22 cellular contexts compared by ENCODE assay signal in the genomic region with DNA sequence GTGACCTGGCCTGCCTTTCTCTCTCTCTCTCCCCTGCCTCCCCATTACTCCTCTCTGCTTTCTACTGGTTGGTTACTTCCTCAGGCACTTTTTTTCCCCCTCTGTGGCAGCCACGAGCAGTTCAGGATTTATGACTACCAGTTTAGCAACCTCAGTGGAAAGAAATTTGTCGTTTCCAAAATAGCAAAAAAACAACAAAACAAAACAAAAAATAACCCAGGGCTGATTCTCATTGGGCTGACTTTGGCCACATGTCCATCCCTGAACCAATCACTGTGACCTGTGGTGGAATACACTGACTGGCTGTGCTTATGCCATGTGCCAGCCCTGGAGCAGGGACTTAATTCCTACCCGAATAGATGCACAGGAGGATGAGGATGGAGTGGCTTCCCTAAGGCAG.
DNase-seq lines count a peak whose midpoint lies in the region; ATAC-seq, FAIRE-seq and TF ChIP-seq lines count a peak whose summit lies in the region.
"Had no signal": no experiment of that assay in that cellular context is flagged by ENCODE, and none has a peak within 500 bp of the region (broad histone marks: within the 10 kb centered on the region; RNA-seq: fewer than 3 reads in every experiment).

No MANE protein-coding gene starts in this region.

- no TSS peak for BruUV-seq in Calu3 (replicated peaks; lab: Mats Ljungman, UMichigan)

- H3K27ac ChIP-seq in H1 (ENCODE audit: low read depth, low read length) (no peak overlapping the region), neural progenitor cell (no peak overlapping the region)
- H3K27ac ChIP-seq: BLaER1 treated with 17β-estradiol and CSF1 and Interleukin-3, amounts not matched to agents 10 nM and 100 nM; KMS-11; PC-9 had no signal

- no peak overlapping the region for H2BK5ac ChIP-seq in H1 (ENCODE audit: low read depth, low read length)

- no peaks in the 10 kb centered on the region for H3K79me2 ChIP-seq in H1 (ENCODE audit: control insufficient read depth in 1 of 2, insufficient read depth in 2 of 2, low read length in 2 of 2)
- no peaks in the 10 kb centered on the region for H3K79me2 ChIP-seq in neural progenitor cell (ENCODE audit: low read depth)

- peak overlapping the region; percentile 90; the same call in 1 of the 2 replicates for H2BK15ac ChIP-seq in H1 (ENCODE audit: low read length)

- no peak overlapping the region for H2AK5ac ChIP-seq in H1 (ENCODE audit: low read depth, low read length)

- H2BK12ac ChIP-seq in H1 (ENCODE audit: low read depth, low read length) = 0 out of 2 replicates have a peak overlapping the region, but pooled peaks have one; percentile 17

- TF ChIP-seq EP300 in H1 (IDR thresholded peaks at IDR 0.05; ENCODE audit: borderline replicate concordance in 1 of 2, low read depth in 2 of 2, low read length in 2 of 2) = no peak

- ATAC-seq in GM19455 (IDR thresholded peaks at IDR 0.05; ENCODE audit: unreplicated experiment) = no peak
- ATAC-seq in GM19467 (IDR thresholded peaks at IDR 0.05; ENCODE audit: unreplicated experiment) = no peak
- ATAC-seq: CD8-positive, alpha-beta T cell; SK-N-SH treated with all-trans-retinoic acid at 6 μM for 48 hours had no signal

- H3K4me1 ChIP-seq in H1 (replicated peaks in 1 of 4; ENCODE audit: control insufficient read depth in 3 of 4, insufficient read depth in 4 of 4, low read length in 3 of 4) (peaks cover 0 to 3% (median 0%) of the 10 kb centered on the region in 4 experiments; a peak in 1 of 7 replicates), neural progenitor cell (peaks cover 13% of the 10 kb centered on the region)
- H3K4me1 ChIP-seq: A549; BLaER1 treated with 17β-estradiol and CSF1 and Interleukin-3, amounts not matched to agents 10 nM and 100 nM had no signal

- no peak overlapping the region for H3K56ac ChIP-seq in H1 (replicated peaks; ENCODE audit: insufficient read length, low read depth, low read length)

- H3K9me3 ChIP-seq in H1 (ENCODE audit: insufficient read depth in 2 of 2, low read depth in 1 of 2, low read length in 1 of 2) (no peaks in the 10 kb centered on the region), neural progenitor cell (ENCODE audit: low read depth) (no peaks in the 10 kb centered on the region)
- H3K9me3 ChIP-seq: A549, HAP-1 had no signal

- 81% methylated on average over 3 of the region's 3 CpGs; no CpG with 5 or more reads in 1 of the 2 experiments for WGBS in H1 (ENCODE audit: extremely low coverage in 1 of 2, insufficient coverage in 1 of 2, insufficient read length in 1 of 2, insufficient replicate concordance in 2 of 2, low coverage in 1 of 2, low lambda C conversion rate in 2 of 2, missing lambda C conversion rate in 1 of 2), 2 experiments

- CTCF ChIA-PET in H1 (lab: Charles Lee; ENCODE audit: partially characterized antibody) (no interaction called here), Calu3 (lab: Charles Lee) (no interaction called here)

- H3K4me3 Mint-ChIP-seq in neural progenitor cell = peak overlapping the region; percentile 73
- H3K4me3 Mint-ChIP-seq in Calu3 (ENCODE audit: low read depth, unreplicated experiment) = no peak overlapping the region
- H3K4me3 Mint-ChIP-seq: CD8-positive, alpha-beta T cell had no signal

- H3K27ac Mint-ChIP-seq in neural progenitor cell = no peak overlapping the region
- no peak overlapping the region for H3K27ac Mint-ChIP-seq in Calu3 (ENCODE audit: unreplicated experiment)
- H3K27ac Mint-ChIP-seq: CD8-positive, alpha-beta T cell had no signal

- H4K91ac ChIP-seq in H1 (replicated peaks; ENCODE audit: insufficient read length, low read length) = no peak overlapping the region

- H3K4me1 Mint-ChIP-seq in neural progenitor cell (peaks cover 32% of the 10 kb centered on the region), Calu3 (ENCODE audit: low read depth, unreplicated experiment) (no peaks in the 10 kb centered on the region)

- no peak overlapping the region for H3K4ac ChIP-seq in H1 (replicated peaks; ENCODE audit: insufficient read length, low read depth, low read length)

- peaks cover 10% of the 10 kb centered on the region for H3F3A ChIP-seq in neural progenitor cell (ENCODE audit: low read depth)

- no peak overlapping the region for H3K18ac ChIP-seq in H1 (ENCODE audit: extremely low read depth, low read length)

- no peaks in the 10 kb centered on the region for H3K9me3 Mint-ChIP-seq in neural progenitor cell
- H3K9me3 Mint-ChIP-seq in Calu3 (ENCODE audit: low read depth, unreplicated experiment) = peaks cover 4% of the 10 kb centered on the region

- peaks cover 2% of the 10 kb centered on the region; the same call in 1 of the 2 replicates for H3K23me2 ChIP-seq in H1 (ENCODE audit: low read depth, low read length)

- H3K27me3 ChIP-seq in H1 (replicated peaks in 1 of 4; ENCODE audit: control insufficient read depth in 3 of 4, extremely low read depth in 1 of 4, insufficient read depth in 3 of 4, low read length in 3 of 4) (no peaks in the 10 kb centered on the region), neural progenitor cell (no peaks in the 10 kb centered on the region)
- H3K27me3 ChIP-seq: BLaER1 treated with 17β-estradiol and CSF1 and Interleukin-3, amounts not matched to agents 10 nM and 100 nM had no signal

- peaks cover 15% of the 10 kb centered on the region for H3K27me3 Mint-ChIP-seq in neural progenitor cell (ENCODE audit: insufficient read depth, low read depth)
- peaks cover 45% of the 10 kb centered on the region for H3K27me3 Mint-ChIP-seq in Calu3 (ENCODE audit: unreplicated experiment)

- H3K14ac ChIP-seq in H1 (ENCODE audit: insufficient read length) = no peak overlapping the region

- H3K9ac ChIP-seq in H1 (replicated peaks in 1 of 4; ENCODE audit: extremely low read depth in 1 of 4, low read depth in 3 of 4, low read length in 3 of 4) (no peak overlapping the region), neural progenitor cell (no peak overlapping the region)
- H3K9ac ChIP-seq: BLaER1 treated with 17β-estradiol and CSF1 and Interleukin-3, amounts not matched to agents 10 nM and 100 nM; KMS-11 had no signal

- H3K36me3 Mint-ChIP-seq in neural progenitor cell (no peaks in the 10 kb centered on the region), Calu3 (ENCODE audit: insufficient read depth, unreplicated experiment) (no peaks in the 10 kb centered on the region)
- H3K36me3 Mint-ChIP-seq: CD8-positive, alpha-beta T cell had no signal

- H4K5ac ChIP-seq in H1 (ENCODE audit: insufficient read length, low read depth, low read length) = no peak overlapping the region

- POLR2A ChIA-PET in H1 (lab: Charles Lee; ENCODE audit: partially characterized antibody) = no interaction called here

- TF ChIP-seq RAD21 in H1 (IDR thresholded peaks at IDR 0.05 in 1 of 2, conservative IDR thresholded peaks at IDR 0.05 in 1 of 2; ENCODE audit: low read depth in 2 of 2, low read length in 2 of 2) = no peak

- no peak overlapping the region for H4K8ac ChIP-seq in H1 (ENCODE audit: extremely low read depth, insufficient read depth, low read length)

- no peak overlapping the region for H3K23ac ChIP-seq in H1 (ENCODE audit: insufficient read length)

- no peak overlapping the region for H2BK20ac ChIP-seq in H1 (ENCODE audit: low read length)

- DNase-seq in AG20443 (ENCODE audit: low spot score) = peak; percentile 48
- peak; percentile 39 for DNase-seq in MV-4-11 (lab: John Stamatoyannopoulos, UW)
- DNase-seq in H1 (ENCODE audit: low read depth in 1 of 2, low spot score in 2 of 2) = no peak
- DNase-seq in neural progenitor cell (ENCODE audit: low spot score) = no peak
- DNase-seq in dedifferentiated amniotic fluid mesenchymal stem cell (ENCODE audit: extremely low spot score) = no peak
- no peak for DNase-seq in Calu3
- DNase-seq: CD8-positive, alpha-beta T cell; NCI-H1694; NCI-H2081 treated with DMSO at 0.1 percent for 48 hours; NCI-H2171 treated with DMSO at 0.1 percent for 48 hours; NCI-H524 treated with DMSO at 0.1 percent for 48 hours; NCI-H82; PC-9 had no signal

- peaks cover 0 to 1% of the 10 kb centered on the region in 2 experiments for H4K20me1 ChIP-seq in H1 (replicated peaks in 1 of 2; ENCODE audit: control insufficient read depth in 1 of 2, insufficient read depth in 2 of 2, low read length in 2 of 2)
- H4K20me1 ChIP-seq in neural progenitor cell (ENCODE audit: low read depth) = no peaks in the 10 kb centered on the region
- H4K20me1 ChIP-seq: BLaER1 treated with 17β-estradiol and CSF1 and Interleukin-3, amounts not matched to agents 10 nM and 100 nM had no signal

- no peak overlapping the region for H2AFZ ChIP-seq in H1 (ENCODE audit: low read length)
- H2AFZ ChIP-seq in neural progenitor cell (replicated peaks) = no peak overlapping the region
- H2AFZ ChIP-seq: PC-9 had no signal

- H3K79me1 ChIP-seq in H1 (ENCODE audit: low read depth, low read length) = no peaks in the 10 kb centered on the region

- no peak for TF ChIP-seq POLR2A in H1 (IDR thresholded peaks at IDR 0.05; ENCODE audit: control extremely low read depth in 1 of 2, low read depth in 2 of 2, low read length in 2 of 2)

- intact Hi-C loops in Calu3 (cut with micrococcal nuclease; ENCODE audit: unreplicated experiment) = no loop called here

- no peak for FAIRE-seq in H1 (lab: Jason Lieb, UNC)
- FAIRE-seq: A549, G401.6, GM19239 had no signal

- H3K4me2 ChIP-seq in H1 (ENCODE audit: insufficient read depth in 1 of 2, low read depth in 2 of 2, low read length in 2 of 2) (no peak overlapping the region), neural progenitor cell (no peak overlapping the region)
- H3K4me2 ChIP-seq: A549; BLaER1 treated with 17β-estradiol and CSF1 and Interleukin-3, amounts not matched to agents 10 nM and 100 nM; KMS-11 had no signal

- H3K36me3 ChIP-seq in H1 (ENCODE audit: control insufficient read depth in 2 of 4, insufficient read depth in 4 of 4, low read length in 3 of 4) (no peaks in the 10 kb centered on the region), neural progenitor cell (no peaks in the 10 kb centered on the region)
- H3K36me3 ChIP-seq: BLaER1 treated with 17β-estradiol and CSF1 and Interleukin-3, amounts not matched to agents 10 nM and 100 nM; HAP-1 had no signal

- no peak for TF ChIP-seq CTCF in H1 (IDR thresholded peaks at IDR 0.05; ENCODE audit: control extremely low read depth in 1 of 3, insufficient read depth in 1 of 3, low read depth in 1 of 3, low read length in 3 of 3)
- TF ChIP-seq CTCF in neural progenitor cell (IDR thresholded peaks at IDR 0.05) = no peak
- no peak for TF ChIP-seq CTCF in Calu3 (IDR thresholded peaks at IDR 0.05; ENCODE audit: unreplicated experiment)

- no peak overlapping the region for H2BK120ac ChIP-seq in H1 (replicated peaks; ENCODE audit: low read depth, low read length)

- no peak overlapping the region for H3K4me3 ChIP-seq in H1 (ENCODE audit: extremely low read depth in 1 of 4, insufficient read depth in 2 of 4, low read depth in 3 of 4, low read length in 4 of 4)
- H3K4me3 ChIP-seq in neural progenitor cell = no peak overlapping the region
- H3K4me3 ChIP-seq: A549; BLaER1 treated with 17β-estradiol and CSF1 and Interleukin-3, amounts not matched to agents 10 nM and 100 nM; HAP-1; PC-9 had no signal

TF ChIP-seq in H1, 55 proteins besides CTCF, POLR2A, EP300 and RAD21 (continues in another document):
- no peak for TF ChIP-seq HDAC2 (IDR thresholded peaks at IDR 0.05; ENCODE audit: borderline replicate concordance in 1 of 2, low read depth in 2 of 2, low read length in 2 of 2)
- no peak for TF ChIP-seq RFX5 (IDR thresholded peaks at IDR 0.05; ENCODE audit: borderline replicate concordance, low read depth, low read length)
- no peak for TF ChIP-seq ASH2L (IDR thresholded peaks at IDR 0.05; ENCODE audit: low read length)
- no peak for TF ChIP-seq SIRT6 (IDR thresholded peaks at IDR 0.05; ENCODE audit: low read length)
- no peak for TF ChIP-seq POU5F1 (IDR thresholded peaks at IDR 0.05; ENCODE audit: low read depth, low read length)

Comparison
In these comparisons a context has a peak if more than half of its experiments do, and no peak if none do; other contexts are left out.
1. DNase-seq: peak in AG20443 (single experiment) and MV-4-11 (single experiment); none in H1 (0 of 2), neural progenitor cell (single experiment), dedifferentiated amniotic fluid mesenchymal stem cell (single experiment) and Calu3 (single experiment).